Comparison of ENCODE assay signal across 8 cellular contexts in genomic region chr6:18323935-18324707, GRCh38. TPM values are rescaled to one million over a fixed set of nuclear protein-coding genes. Genes with fewer than 3 reads are reported as not detected.
DNase-seq lines count a peak whose midpoint lies in the region; ATAC-seq, FAIRE-seq and TF ChIP-seq lines count a peak whose summit lies in the region.

No MANE protein-coding gene starts in this region.

- CTCF ChIA-PET in A549 (lab: Yijun Ruan, JAX) = interaction anchor here (0.6 to 5.0 kb wide), 18 partner anchors 10 to 256 kb away, joined by 3 to 79 read pairs (median 3); partner anchors contain the start of gene RNF144B

- H3K27me3 ChIP-seq in right atrium auricular region (no peaks in the 10 kb centered on the region), spleen (replicated peaks in 1 of 7) (no peaks in the 10 kb centered on the region)

- TF ChIP-seq RAD21 in A549 (conservative IDR thresholded peaks at IDR 0.05 in 1 of 2, IDR thresholded peaks at IDR 0.05 in 1 of 2) = peak; percentile 76 to 78

- TF ChIP-seq CTCF in A549 (IDR thresholded peaks at IDR 0.05) = peak; percentile 72
- TF ChIP-seq CTCF in GM12865 (IDR thresholded peaks at IDR 0.05; ENCODE audit: insufficient read depth, low read depth, low read length, missing control alignments) = peak; percentile 59
- TF ChIP-seq CTCF in right atrium auricular region (IDR thresholded peaks at IDR 0.05) = peak; percentile 46 to 83
- TF ChIP-seq CTCF in spleen (IDR thresholded peaks at IDR 0.05 in 8 of 11, conservative IDR thresholded peaks at IDR 0.05 in 3 of 11) = peak; percentile 53 to 84 (median 75)

- H3K9me3 ChIP-seq in A549 (no peaks in the 10 kb centered on the region), right atrium auricular region (no peaks in the 10 kb centered on the region), spleen (no peaks in the 10 kb centered on the region)

- FAIRE-seq in A549 (lab: Jason Lieb, UNC) = no peak

- H3K36me3 ChIP-seq in right atrium auricular region = no peaks in the 10 kb centered on the region
- no peaks in the 10 kb centered on the region for H3K36me3 ChIP-seq in spleen

- TF ChIP-seq POLR2A in A549 (IDR thresholded peaks at IDR 0.05; ENCODE audit: low read length) (no peak), spleen (IDR thresholded peaks at IDR 0.05) (no peak)

- no peak overlapping the region for H3K4me2 ChIP-seq in A549

- intact Hi-C loops in spleen (cut with DNase I; ENCODE audit: low total_unique reads) = loop anchor here (2.0 kb wide), 1 partner anchor 181 kb away; no protein-coding TSS in a partner anchor

- POLR2A ChIA-PET in A549 (lab: Yijun Ruan, JAX) = no interaction called here

- H3K4me1 ChIP-seq in A549 (no peaks in the 10 kb centered on the region), right atrium auricular region (no peaks in the 10 kb centered on the region), spleen (peaks cover 0 to 27% (median 8%) of the 10 kb centered on the region in 6 donors)

- 20% methylated on average over 8 of the region's 8 CpGs for WGBS in A549 (ENCODE audit: missing lambda C conversion rate)
- 33 to 39% (median 37%) methylated on average over 8 of the region's 8 CpGs for WGBS in spleen, 5 donors

- no peak overlapping the region for H3K4me3 ChIP-seq in A549
- no peak overlapping the region for H3K4me3 ChIP-seq in GM12865 (ENCODE audit: low read depth, low read length)
- H3K4me3 ChIP-seq in right atrium auricular region = no peak overlapping the region
- no peak overlapping the region for H3K4me3 ChIP-seq in spleen

- no peak for TF ChIP-seq EP300 in A549 (IDR thresholded peaks at IDR 0.05)

- H3K27ac ChIP-seq in A549 (no peak overlapping the region), right atrium auricular region (no peak overlapping the region), spleen (no peak overlapping the region)

- DNase-seq in A549 (ENCODE audit: low read depth in 1 of 2, low spot score in 1 of 2) (peak; percentile 36 to 47), GM12865 (ENCODE audit: low read depth) (peak; percentile 44), NCI-H226 (peak; percentile 28), amniotic epithelial cell (ENCODE audit: low read depth) (peak; percentile 45), right atrium auricular region (ENCODE audit: low spot score) (no peak), spleen (no peak)

- peak; percentile 87 to 90 for ATAC-seq in A549
- ATAC-seq in HG03103 (IDR thresholded peaks at IDR 0.05; ENCODE audit: low read depth, unreplicated experiment) = peak; percentile 58
- no peak for ATAC-seq in HG03039 (IDR thresholded peaks at IDR 0.05; ENCODE audit: unreplicated experiment)

TF ChIP-seq in A549, 52 proteins besides CTCF, POLR2A, EP300 and RAD21:
- TF ChIP-seq SMC3 (IDR thresholded peaks at IDR 0.05) = peak; percentile 68
- no peak for TF ChIP-seq MYC (IDR thresholded peaks at IDR 0.05; ENCODE audit: borderline replicate concordance, low read length)
- TF ChIP-seq USF2 (IDR thresholded peaks at IDR 0.05) = no peak

RNA-seq across cellular contexts. Expression of gene DEK, which starts 59.8 kb away (rescaled TPM):
- polyA plus RNA-seq in A549 (2011; rRNA removed) = 50.5 and 96.4 TPM in 2 replicates
- polyA plus RNA-seq in A549 (2012; cell fraction: cytosol; rRNA removed) = 31.0 and 34.5 TPM in 2 replicates
- 9.5 and 13.4 TPM in 2 replicates for polyA plus RNA-seq in A549 (2012; cell fraction: nucleus; rRNA removed)
- 135 to 146 TPM (median 141 TPM) in 3 replicates for polyA plus RNA-seq in A549 (2017; fragmentation: RNase III; extraction: RNeasy Plus Mini Kit Qiagen cat#74134 plus additional on column Dnase treatment)
- polyA minus RNA-seq in A549 (2011; rRNA and poly(A)+ RNA removed) = 8.0 and 8.7 TPM in 2 replicates
- 100 to 1,000 TPM in 1 of 2 donors, 10 to 100 TPM in 1; 94.7 to 109 TPM for total RNA-seq in right atrium auricular region
- 100 to 1,000 TPM in 2 of 7 donors, 10 to 100 TPM in 5; 67.4 to 133 (median 79.3) TPM for total RNA-seq in spleen
- 10 to 100 TPM; 27.4 to 52.4 (median 43.1) TPM for polyA plus RNA-seq in spleen

Comparison
In these comparisons a context has a peak if more than half of its experiments do, and no peak if none do; other contexts are left out.
1. DNase-seq: peak in A549 (2 of 2), GM12865 (single experiment), NCI-H226 (single experiment) and amniotic epithelial cell (single experiment); none in right atrium auricular region (single experiment) and spleen (single experiment).
2. Peak in every context shown above with its lines, with median percentiles within 50 percentile points of each other: CTCF ChIP-seq.